Comparison of ENCODE assay signal across 1 cellular context in the genomic region with DNA sequence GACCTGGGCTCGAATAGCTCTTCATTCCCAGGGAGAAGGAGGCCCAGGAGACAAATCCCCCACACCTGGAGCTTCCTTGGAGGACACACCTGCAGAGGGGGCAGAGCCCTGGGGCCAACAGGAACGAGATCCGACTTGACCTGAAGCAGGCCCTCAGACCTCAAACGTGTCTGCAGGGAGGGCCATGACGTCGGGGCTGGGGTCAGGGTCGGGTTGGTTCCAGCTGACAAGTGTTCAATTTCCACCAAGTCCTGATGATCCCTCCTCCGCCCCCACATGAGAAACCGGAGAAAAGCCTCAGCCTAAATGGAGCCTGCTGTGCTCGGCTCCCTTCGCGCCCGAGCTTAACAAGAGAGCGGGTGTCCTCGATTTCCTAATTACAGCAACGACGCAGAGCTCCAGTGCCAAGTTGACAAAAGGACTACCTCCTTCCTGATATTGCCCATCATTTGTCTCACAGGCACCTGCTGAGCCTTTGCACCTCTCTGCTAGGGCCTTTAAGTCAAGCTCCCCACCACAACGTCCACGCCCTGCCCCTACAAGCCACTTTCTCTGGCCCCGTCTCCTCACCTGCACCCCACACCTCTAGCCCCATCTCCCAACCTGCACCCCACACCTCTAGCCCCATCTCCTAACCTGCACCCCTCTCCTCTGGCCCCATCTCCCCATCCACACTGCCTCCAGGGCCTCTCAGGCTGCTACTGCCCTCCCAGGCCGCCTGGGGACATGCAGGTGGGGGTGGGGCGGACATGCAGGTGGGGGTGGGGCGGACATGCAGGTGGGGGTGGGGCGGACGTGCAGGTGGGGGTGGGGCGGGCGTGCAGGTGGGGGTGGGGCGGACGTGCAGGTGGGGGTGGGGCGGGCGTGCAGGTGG.
TF ChIP-seq lines count a peak whose summit lies in the region.

No MANE protein-coding gene starts in this region.

TF ChIP-seq in K562, 482 proteins besides CTCF, POLR2A, EP300 and RAD21:
- TF ChIP-seq HMG20B (CRISPR knock-in tag; IDR thresholded peaks at IDR 0.05): no peak
- TF ChIP-seq MAFK (IDR thresholded peaks at IDR 0.05; ENCODE audit: low read length): no peak
- TF ChIP-seq, protein P1, sequence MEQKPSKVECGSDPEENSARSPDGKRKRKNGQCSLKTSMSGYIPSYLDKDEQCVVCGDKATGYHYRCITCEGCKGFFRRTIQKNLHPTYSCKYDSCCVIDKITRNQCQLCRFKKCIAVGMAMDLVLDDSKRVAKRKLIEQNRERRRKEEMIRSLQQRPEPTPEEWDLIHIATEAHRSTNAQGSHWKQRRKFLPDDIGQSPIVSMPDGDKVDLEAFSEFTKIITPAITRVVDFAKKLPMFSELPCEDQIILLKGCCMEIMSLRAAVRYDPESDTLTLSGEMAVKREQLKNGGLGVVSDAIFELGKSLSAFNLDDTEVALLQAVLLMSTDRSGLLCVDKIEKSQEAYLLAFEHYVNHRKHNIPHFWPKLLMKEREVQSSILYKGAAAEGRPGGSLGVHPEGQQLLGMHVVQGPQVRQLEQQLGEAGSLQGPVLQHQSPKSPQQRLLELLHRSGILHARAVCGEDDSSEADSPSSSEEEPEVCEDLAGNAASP (IDR thresholded peaks at IDR 0.05): no peak
- TF ChIP-seq, protein P2, sequence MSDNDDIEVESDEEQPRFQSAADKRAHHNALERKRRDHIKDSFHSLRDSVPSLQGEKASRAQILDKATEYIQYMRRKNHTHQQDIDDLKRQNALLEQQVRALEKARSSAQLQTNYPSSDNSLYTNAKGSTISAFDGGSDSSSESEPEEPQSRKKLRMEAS (CRISPR knock-in tag; IDR thresholded peaks at IDR 0.05): no peak
- TF ChIP-seq NCOA1 (IDR thresholded peaks at IDR 0.05; ENCODE audit: low read depth): no peak
- TF ChIP-seq DACH1 (IDR thresholded peaks at IDR 0.05; ENCODE audit: partially characterized antibody): no peak
- no peak for TF ChIP-seq ZNF354B (CRISPR knock-in tag; IDR thresholded peaks at IDR 0.05)
